ENCODE assay signal across 8 cellular contexts in genomic region chrX:47751670-47752069, GRCh38.
DNase-seq lines count a peak whose midpoint lies in the region; ATAC-seq and TF ChIP-seq lines count a peak whose summit lies in the region.

No MANE protein-coding gene starts in this region.

- no peaks in the 10 kb centered on the region for H3K27me3 Mint-ChIP-seq in MCF 10A (ENCODE audit: insufficient read depth, unreplicated experiment)

- no peaks in the 10 kb centered on the region for H3K9me3 ChIP-seq in breast epithelium
- H3K9me3 ChIP-seq in adipocyte (ENCODE audit: control insufficient read depth, low read length), result peaks cover 15% of the 10 kb centered on the region

- H3K27me3 ChIP-seq in breast epithelium, result peaks cover 0 to 75% of the 10 kb centered on the region in 2 donors
- peaks cover 10% of the 10 kb centered on the region for H3K27me3 ChIP-seq in adipocyte (replicated peaks; ENCODE audit: control insufficient read depth, insufficient read depth, low read length)

- peak; percentile 45 for DNase-seq in MCF 10A (ENCODE audit: unreplicated experiment)
- no peak for DNase-seq in breast epithelium (ENCODE audit: low spot score in 2 of 2)
- peak; percentile 66 for DNase-seq in OCI-M1 (lab: John Stamatoyannopoulos, UW)
- DNase-seq in adipocyte (ENCODE audit: low read depth), result peak; percentile 8
- peak; percentile 61 for DNase-seq in myocyte (ENCODE audit: low read depth)
- DNase-seq in OCI-M2 (lab: John Stamatoyannopoulos, UW; ENCODE audit: unreplicated experiment), result no peak
- DNase-seq in foreskin melanocyte, result no peak

- no TSS peak for BruUV-seq in MCF 10A (replicated peaks; lab: Mats Ljungman, UMichigan)

- no peaks in the 10 kb centered on the region for H3K9me3 Mint-ChIP-seq in MCF 10A (ENCODE audit: unreplicated experiment)

- no peak overlapping the region for H3K9ac ChIP-seq in adipocyte (ENCODE audit: low read length)

- H3K36me3 ChIP-seq in breast epithelium (no peaks in the 10 kb centered on the region), adipocyte (ENCODE audit: control insufficient read depth, insufficient read depth, low read length, severe bottlenecking) (no peaks in the 10 kb centered on the region)

- CTCF ChIA-PET in MCF 10A (lab: Yijun Ruan, JAX), result interaction anchor here (0.5 to 4.2 kb wide), 4 partner anchors 47 to 227 kb away, joined by 3 to 19 read pairs (median 6); no protein-coding TSS in a partner anchor

- POLR2A ChIA-PET in MCF 10A (lab: Yijun Ruan, JAX), result interaction anchor here (0.6 to 1.4 kb wide), 3 partner anchors 107 to 211 kb away, joined by 3 to 4 read pairs (median 3); no protein-coding TSS in a partner anchor

- peaks cover 9% of the 10 kb centered on the region for H3K36me3 Mint-ChIP-seq in MCF 10A (ENCODE audit: insufficient read depth, unreplicated experiment)

- H3K27ac Mint-ChIP-seq in MCF 10A (ENCODE audit: low read depth, unreplicated experiment), result no peak overlapping the region

- ATAC-seq in HG02610 (IDR thresholded peaks at IDR 0.05; ENCODE audit: unreplicated experiment), result no peak

- no peak for TF ChIP-seq POLR2A in breast epithelium (IDR thresholded peaks at IDR 0.05)

- H3K4me1 ChIP-seq in breast epithelium (no peaks in the 10 kb centered on the region), adipocyte (ENCODE audit: control insufficient read depth, insufficient read depth, low read length) (peaks cover 9% of the 10 kb centered on the region)

- no peak overlapping the region for H3K4me3 Mint-ChIP-seq in MCF 10A (ENCODE audit: unreplicated experiment)

- peak; percentile 51 for TF ChIP-seq CTCF in MCF 10A (IDR thresholded peaks at IDR 0.05; ENCODE audit: unreplicated experiment)
- TF ChIP-seq CTCF in breast epithelium (IDR thresholded peaks at IDR 0.05), result no peak

- H3K27ac ChIP-seq in breast epithelium, result no peak overlapping the region

- intact Hi-C loops in MCF 10A (cut with micrococcal nuclease) (loop anchor here (1.0 to 2.0 kb wide), 2 partner anchors 101 to 210 kb away; partner anchors contain the start of gene ELK1), breast epithelium (cut with DNase I; ENCODE audit: low total_unique reads) (loop anchor here (5.0 kb wide), 1 partner anchor 219 kb away; no protein-coding TSS in a partner anchor)

- H3K4me3 ChIP-seq in breast epithelium, result no peak overlapping the region
- no peak overlapping the region for H3K4me3 ChIP-seq in adipocyte (ENCODE audit: low read length)

- H3K4me1 Mint-ChIP-seq in MCF 10A (ENCODE audit: insufficient read depth, unreplicated experiment), result no peaks in the 10 kb centered on the region

Comparison
In these comparisons a context has a peak if more than half of its experiments do, and no peak if none do; other contexts are left out.
1. DNase-seq: peak in MCF 10A (single experiment), OCI-M1 (single experiment), adipocyte (single experiment) and myocyte (single experiment); none in breast epithelium (0 of 2), OCI-M2 (single experiment) and foreskin melanocyte (single experiment).